Comparison of ENCODE assay signal across 1 cellular context in genomic region chr5:151181818-151182217, GRCh38.
TF ChIP-seq lines count a peak whose summit lies in the region.

No MANE protein-coding gene starts in this region.

TF ChIP-seq in GM23338, 12 proteins besides CTCF, POLR2A, EP300 and RAD21 (continued from another document):
- no peak for TF ChIP-seq ZNF462 (CRISPR knock-in tag; IDR thresholded peaks at IDR 0.05)
- TF ChIP-seq ETS1 (IDR thresholded peaks at IDR 0.05), result no peak
- TF ChIP-seq NANOG (IDR thresholded peaks at IDR 0.05; ENCODE audit: borderline replicate concordance), result no peak
- no peak for TF ChIP-seq JUNB (IDR thresholded peaks at IDR 0.05; ENCODE audit: unreplicated experiment)
- TF ChIP-seq ZNF331 (CRISPR knock-in tag; IDR thresholded peaks at IDR 0.05; ENCODE audit: low read depth), result no peak
